25 cellular contexts compared by ENCODE assay signal in genomic region chr7:116463956-116464355, GRCh38. TPM values are rescaled to one million over a fixed set of nuclear protein-coding genes. Genes with fewer than 3 reads are reported as not detected.
A peak's percentile ranks its signal among the peaks of the same experiment; 100 is the strongest.
DNase-seq lines count a peak whose midpoint lies in the region; ATAC-seq and TF ChIP-seq lines count a peak whose summit lies in the region.
"Had no signal": no experiment of that assay in that cellular context is flagged by ENCODE, and none has a peak within 500 bp of the region (broad histone marks: within the 10 kb centered on the region; RNA-seq: fewer than 3 reads in every experiment).

No MANE protein-coding gene starts in this region.

- H3K27me3 ChIP-seq in mammary epithelial cell (ENCODE audit: insufficient read depth, low read length) (no peaks in the 10 kb centered on the region), OCI-LY3 (ENCODE audit: low read depth, low read length) (no peaks in the 10 kb centered on the region), osteoblast (ENCODE audit: insufficient read depth, low read length) (no peaks in the 10 kb centered on the region), aorta (ENCODE audit: control insufficient read depth in 1 of 2, insufficient read depth in 2 of 2, low read length in 1 of 2) (no peaks in the 10 kb centered on the region)
- H3K27me3 ChIP-seq: BE2C had no signal

- DNase-seq in mammary epithelial cell (no peak), MCF 10A (ENCODE audit: unreplicated experiment) (no peak), SK-N-MC (ENCODE audit: low read depth, low spot score) (no peak), osteoblast (ENCODE audit: insufficient read length, low spot score, missing footprints) (no peak), LoVo (ENCODE audit: low spot score) (no peak), aorta (no peak), GM13977 (ENCODE audit: low spot score) (no peak)
- DNase-seq: ACHN; BE2C; C1 segment of cervical spinal cord; CD4-positive, CD25-positive, alpha-beta regulatory T cell; CD8-positive, alpha-beta memory T cell; COR-L47; DMS 273 treated with DMSO at 0.1 percent for 48 hours; DMS53; DND-41; EL; GOT3; H7; KBM-7 had no signal

- peaks cover 6% of the 10 kb centered on the region for H3K4me1 Mint-ChIP-seq in MCF 10A (ENCODE audit: insufficient read depth, unreplicated experiment)
- H3K4me1 Mint-ChIP-seq: CD4-positive, CD25-positive, alpha-beta regulatory T cell; CD8-positive, alpha-beta memory T cell had no signal

- H3K4me3 ChIP-seq in mammary epithelial cell (replicated peaks in 1 of 3; ENCODE audit: insufficient read depth in 1 of 3, low read depth in 2 of 3, low read length in 3 of 3): no peak overlapping the region
- H3K4me3 ChIP-seq in OCI-LY3 (ENCODE audit: low read length): no peak overlapping the region
- H3K4me3 ChIP-seq in SK-N-MC: no peak overlapping the region
- H3K4me3 ChIP-seq in osteoblast (ENCODE audit: insufficient read depth, low read length): no peak overlapping the region
- no peak overlapping the region for H3K4me3 ChIP-seq in aorta (ENCODE audit: low read length in 2 of 2)
- H3K4me3 ChIP-seq: GM12878 had no signal

- no peak overlapping the region for H3K4me3 Mint-ChIP-seq in MCF 10A (ENCODE audit: unreplicated experiment)
- H3K4me3 Mint-ChIP-seq: CD4-positive, CD25-positive, alpha-beta regulatory T cell; CD8-positive, alpha-beta memory T cell had no signal

- H3K4me1 ChIP-seq in mammary epithelial cell (ENCODE audit: insufficient read depth, low read length) (peaks cover 12% of the 10 kb centered on the region), OCI-LY3 (ENCODE audit: low read length) (peaks cover 20% of the 10 kb centered on the region), osteoblast (ENCODE audit: insufficient read depth, low read length) (peaks cover 24% of the 10 kb centered on the region), aorta (ENCODE audit: control insufficient read depth in 1 of 2, insufficient read depth in 2 of 2, low read length in 2 of 2) (peaks cover 0 to 2% of the 10 kb centered on the region in 2 donors)
- H3K4me1 ChIP-seq: BE2C had no signal

- peaks cover 4% of the 10 kb centered on the region for H3K9me3 ChIP-seq in mammary epithelial cell (replicated peaks; ENCODE audit: insufficient read depth, low read length)
- no peaks in the 10 kb centered on the region for H3K9me3 ChIP-seq in OCI-LY3 (ENCODE audit: insufficient read depth, low read length)
- H3K9me3 ChIP-seq in SK-N-MC (ENCODE audit: low read depth, low read length): no peaks in the 10 kb centered on the region
- no peaks in the 10 kb centered on the region for H3K9me3 ChIP-seq in osteoblast (ENCODE audit: low read depth, low read length)
- H3K9me3 ChIP-seq in aorta (ENCODE audit: control insufficient read depth, low read length): no peaks in the 10 kb centered on the region
- H3K9me3 ChIP-seq: BE2C had no signal

- H3K36me3 ChIP-seq in mammary epithelial cell (ENCODE audit: insufficient read depth, low read length) (no peaks in the 10 kb centered on the region), OCI-LY3 (replicated peaks; ENCODE audit: low read depth, low read length) (no peaks in the 10 kb centered on the region), SK-N-MC (ENCODE audit: insufficient read depth, low read length) (no peaks in the 10 kb centered on the region), osteoblast (ENCODE audit: insufficient read depth, low read length) (no peaks in the 10 kb centered on the region), aorta (ENCODE audit: control insufficient read depth in 1 of 2, insufficient read depth in 2 of 2, low read length in 1 of 2) (no peaks in the 10 kb centered on the region)
- H3K36me3 ChIP-seq: BE2C had no signal

- H3K27ac ChIP-seq in mammary epithelial cell (ENCODE audit: insufficient read depth, low read depth, low read length) (no peak overlapping the region), OCI-LY3 (ENCODE audit: low read length) (no peak overlapping the region), SK-N-MC (peak overlapping the region; percentile 100), osteoblast (ENCODE audit: low read depth, low read length) (peak overlapping the region; percentile 65), aorta (ENCODE audit: low read depth in 1 of 2, low read length in 2 of 2) (no peak overlapping the region)
- H3K27ac ChIP-seq: 22Rv1, HL-60 had no signal

- no peak for TF ChIP-seq CTCF in mammary epithelial cell (conservative IDR thresholded peaks at IDR 0.05 in 1 of 2, IDR thresholded peaks at IDR 0.05 in 1 of 2; ENCODE audit: extremely low read depth in 1 of 2, insufficient read depth in 1 of 2, low read depth in 1 of 2, low read length in 2 of 2)
- no peak for TF ChIP-seq CTCF in MCF 10A (IDR thresholded peaks at IDR 0.05; ENCODE audit: unreplicated experiment)
- TF ChIP-seq CTCF in OCI-LY3 (IDR thresholded peaks at IDR 0.05; ENCODE audit: low read depth, low read length): no peak
- no peak for TF ChIP-seq CTCF in osteoblast (IDR thresholded peaks at IDR 0.05; ENCODE audit: extremely low read depth, low read depth, low read length)
- no peak for TF ChIP-seq CTCF in GM13977 (IDR thresholded peaks at IDR 0.05; ENCODE audit: extremely low read depth, insufficient read depth, missing control alignments)

- no TSS peak for BruUV-seq in mammary epithelial cell (replicated peaks; lab: Mats Ljungman, UMichigan)
- no TSS peak for BruUV-seq in MCF 10A (replicated peaks; lab: Mats Ljungman, UMichigan)

- dilution Hi-C loops in mammary epithelial cell (cut with HindIII; ENCODE audit: low sequenced_read_pairs): no loop called here

- POLR2A ChIA-PET in MCF 10A (lab: Yijun Ruan, JAX): interaction anchor here (0.9 to 1.5 kb wide), 5 partner anchors 9 to 149 kb away, joined by 3 to 6 read pairs (median 4); no protein-coding TSS in a partner anchor

- no peaks in the 10 kb centered on the region for H3K27me3 Mint-ChIP-seq in MCF 10A (ENCODE audit: insufficient read depth, unreplicated experiment)

- ATAC-seq in aorta (ENCODE audit: low FRiP score): no peak
- ATAC-seq: GM12878 had no signal

- no peaks in the 10 kb centered on the region for H3K9me3 Mint-ChIP-seq in MCF 10A (ENCODE audit: unreplicated experiment)
- H3K9me3 Mint-ChIP-seq: CD8-positive, alpha-beta memory T cell had no signal

- CTCF ChIA-PET in mammary epithelial cell (lab: Charles Lee; ENCODE audit: low non-redundant PET) (no interaction called here), MCF 10A (lab: Yijun Ruan, JAX) (interaction anchor here (0.7 to 1.2 kb wide), 2 partner anchors 36 to 38 kb away, joined by 3 read pairs; partner anchors contain the start of gene CAV2)

- H3K27ac Mint-ChIP-seq in MCF 10A (ENCODE audit: low read depth, unreplicated experiment): no peak overlapping the region
- H3K27ac Mint-ChIP-seq: CD8-positive, alpha-beta memory T cell had no signal

- H2AFZ ChIP-seq in mammary epithelial cell (ENCODE audit: low read depth, low read length) (peak overlapping the region; percentile 9), OCI-LY3 (ENCODE audit: low read depth, low read length) (peak overlapping the region; percentile 28; the same call in 1 of the 2 replicates), osteoblast (ENCODE audit: low read length) (no peak overlapping the region)

- H3K36me3 Mint-ChIP-seq in MCF 10A (ENCODE audit: insufficient read depth, unreplicated experiment): no peaks in the 10 kb centered on the region
- H3K36me3 Mint-ChIP-seq: CD4-positive, CD25-positive, alpha-beta regulatory T cell; CD8-positive, alpha-beta memory T cell had no signal

- no peak overlapping the region for H3K4me2 ChIP-seq in mammary epithelial cell (ENCODE audit: insufficient read depth, low read depth, low read length)
- H3K4me2 ChIP-seq in OCI-LY3 (ENCODE audit: low read length): no peak overlapping the region
- H3K4me2 ChIP-seq in osteoblast (ENCODE audit: insufficient read depth, low read length): no peak overlapping the region

- H4K20me1 ChIP-seq in mammary epithelial cell (ENCODE audit: insufficient read depth, low read length): no peaks in the 10 kb centered on the region
- H4K20me1 ChIP-seq in OCI-LY3 (ENCODE audit: insufficient read depth, low read length): no peaks in the 10 kb centered on the region
- no peaks in the 10 kb centered on the region for H4K20me1 ChIP-seq in osteoblast (ENCODE audit: insufficient read depth, low read length)

- intact Hi-C loops in mammary epithelial cell (cut with micrococcal nuclease): no loop called here
- intact Hi-C loops in MCF 10A (cut with micrococcal nuclease): loop anchor here (5.0 kb wide), 1 partner anchor 63 kb away; the partner anchor contains the start of gene CAV1
- intact Hi-C loops in aorta (cut with DNase I): no loop called here

- H3K79me2 ChIP-seq in mammary epithelial cell (ENCODE audit: insufficient read depth, low read length) (no peaks in the 10 kb centered on the region), OCI-LY3 (ENCODE audit: low read length) (no peaks in the 10 kb centered on the region), osteoblast (ENCODE audit: insufficient read depth, low read length) (no peaks in the 10 kb centered on the region)

- H3K9ac ChIP-seq in mammary epithelial cell (ENCODE audit: insufficient read depth, low read length) (no peak overlapping the region), OCI-LY3 (ENCODE audit: low read length) (no peak overlapping the region), SK-N-MC (ENCODE audit: insufficient read length) (no peak overlapping the region)

- WGBS in mammary epithelial cell (ENCODE audit: low coverage, missing lambda C conversion rate): 95% methylated on average over 4 of the region's 4 CpGs
- 91 to 95% methylated on average over 4 of the region's 4 CpGs for WGBS in aorta, 2 donors

- in situ Hi-C loops in mammary epithelial cell (cut with MboI; ENCODE audit: low sequenced_read_pairs in 2 of 2): no loop called here
- in situ Hi-C loops in GM13977 (cut with MboI; ENCODE audit: low pct_unique_long_range_greater_than_20kb, low sequenced_read_pairs, unreplicated experiment): no loop called here

RNA-seq across cellular contexts. Expression of gene CAV2, which starts 35.6 kb away (rescaled TPM):
- total RNA-seq in mammary epithelial cell: 100 to 1,000 TPM; 253 to 385 TPM
- polyA plus RNA-seq in mammary epithelial cell: 402 TPM
- polyA minus RNA-seq in mammary epithelial cell: 674 TPM
- 155 and 171 TPM in 2 replicates for total RNA-seq in MCF 10A (2022)
- 62.8 and 67.3 TPM in 2 replicates for total RNA-seq in osteoblast
- 100 to 1,000 TPM in 1 of 2 donors, 10 to 100 TPM in 1; 86.7 to 131 TPM for total RNA-seq in aorta
- polyA plus RNA-seq in aorta: 10 to 100 TPM; 81.8 to 89.8 TPM
- total RNA-seq: CD4-positive, CD25-positive, alpha-beta regulatory T cell; CD8-positive, alpha-beta memory T cell; G401 had no signal
- polyA plus RNA-seq: CD4-positive, CD25-positive, alpha-beta regulatory T cell; CD8-positive, alpha-beta memory T cell had no signal

Comparison
In these comparisons a context has a peak if more than half of its experiments do, and no peak if none do; other contexts are left out.
1. H3K27ac ChIP-seq: peak in SK-N-MC (single experiment) and osteoblast (single experiment); none in mammary epithelial cell (single experiment), OCI-LY3 (single experiment) and aorta (0 of 2).